In the genomic region with DNA sequence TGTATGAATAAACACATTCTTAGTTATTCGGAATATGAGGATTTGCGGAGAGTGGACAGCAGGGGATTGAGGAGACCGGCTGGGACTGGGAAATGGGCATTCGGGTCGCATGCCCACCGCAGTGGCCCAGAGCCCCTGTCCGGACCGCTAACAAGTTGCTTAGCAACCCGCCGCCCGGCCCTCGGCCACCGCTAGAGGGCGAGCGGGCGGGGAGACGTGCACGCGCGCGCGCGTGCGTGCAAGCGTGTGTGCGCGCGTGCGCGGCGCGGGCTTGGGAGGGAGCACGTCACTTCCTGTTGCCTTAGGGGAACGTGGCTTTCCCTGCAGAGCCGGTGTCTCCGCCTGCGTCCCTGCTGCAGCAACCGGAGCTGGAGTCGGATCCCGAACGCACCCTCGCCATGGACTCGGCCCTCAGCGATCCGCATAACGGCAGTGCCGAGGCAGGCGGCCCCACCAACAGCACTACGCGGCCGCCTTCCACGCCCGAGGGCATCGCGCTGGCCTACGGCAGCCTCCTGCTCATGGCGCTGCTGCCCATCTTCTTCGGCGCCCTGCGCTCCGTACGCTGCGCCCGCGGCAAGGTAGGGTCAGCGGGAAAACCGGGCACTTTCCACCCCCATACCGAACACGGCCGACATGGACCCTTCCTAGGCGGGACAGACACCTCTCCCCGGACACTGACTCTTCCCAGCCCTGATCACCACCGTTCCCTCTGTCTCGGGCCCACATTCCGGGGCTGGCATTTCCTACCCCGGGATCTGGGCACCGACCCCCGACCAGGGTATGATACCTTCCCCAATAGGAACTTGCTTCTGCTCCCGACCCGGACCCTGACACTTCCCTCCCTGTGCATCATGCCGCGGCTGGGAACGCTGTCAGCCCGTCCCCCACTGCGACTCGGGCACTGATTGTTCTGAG, we compare ENCODE assay signal across 8 cellular contexts. TPM values are rescaled to one million over a fixed set of nuclear protein-coding genes. Genes with fewer than 3 reads are reported as not detected.
DNase-seq lines count a peak whose midpoint lies in the region; TF ChIP-seq lines count a peak whose summit lies in the region.

Gene HM13 (plus strand): TSS at position 289 of the 918 bp plus-strand sequence. CDS start 110 bp downstream, at position 399.

- H3K4me1 Mint-ChIP-seq in activated naive CD8-positive, alpha-beta T cell (ENCODE audit: low read depth): peaks cover 7% of the 10 kb centered on the region

- H3K36me3 ChIP-seq in ovary (no peaks in the 10 kb centered on the region), thyroid gland (no peaks in the 10 kb centered on the region)

- peak; percentile 70 for TF ChIP-seq POLR2A in ovary (IDR thresholded peaks at IDR 0.05)
- TF ChIP-seq POLR2A in thyroid gland (IDR thresholded peaks at IDR 0.05): peak; percentile 26 to 85

- 0 to 1% (median 0%) methylated on average over 62 to 86 of the region's 86 CpGs for WGBS in ovary, 3 donors
- 0 to 1% methylated on average over 37 to 42 of the region's 86 CpGs for WGBS in thyroid gland, 2 donors

- peak within 1 kb of the TSS; percentile 79 for H3K4me3 Mint-ChIP-seq in activated naive CD8-positive, alpha-beta T cell

- no peaks in the 10 kb centered on the region for H3K9me3 Mint-ChIP-seq in activated naive CD8-positive, alpha-beta T cell (ENCODE audit: low read depth)

- TF ChIP-seq EP300 in ovary (IDR thresholded peaks at IDR 0.05): no peak

- peak; percentile 96 for DNase-seq in GM10248 (ENCODE audit: extremely low spot score)
- DNase-seq in HFF-Myc (ENCODE audit: extremely low read depth, low read depth): peak; percentile 73
- DNase-seq in NAMALWA (ENCODE audit: low spot score): peak; percentile 94
- DNase-seq in SKM-1 (lab: John Stamatoyannopoulos, UW; ENCODE audit: unreplicated experiment): peak; percentile 82
- peak; percentile 85 to 96 (median 93) for DNase-seq in head of caudate nucleus
- peak; percentile 86 to 94 (median 93) for DNase-seq in ovary
- DNase-seq in thyroid gland: peak; percentile 88 to 93

- H3K27ac ChIP-seq in ovary (peak within 1 kb of the TSS; percentile 47 to 50), thyroid gland (peak within 1 kb of the TSS in 2 of 3 donors; percentile 71 to 74)

- peaks cover 10% of the 10 kb centered on the region for H3K4me1 ChIP-seq in ovary (ENCODE audit: insufficient read depth)
- peaks cover 27 to 43% of the 10 kb centered on the region in 2 donors for H3K4me1 ChIP-seq in thyroid gland

- H3K9me3 ChIP-seq in ovary: no peaks in the 10 kb centered on the region
- H3K9me3 ChIP-seq in thyroid gland: no peaks in the 10 kb centered on the region

- no peak within 1 kb of the TSS for H3K27ac Mint-ChIP-seq in activated naive CD8-positive, alpha-beta T cell

- H3K27me3 ChIP-seq in ovary (no peaks in the 10 kb centered on the region), thyroid gland (no peaks in the 10 kb centered on the region)

- H3K4me3 ChIP-seq in HFF-Myc (replicated peaks; ENCODE audit: low read depth, low read length): peak within 1 kb of the TSS; percentile 99
- H3K4me3 ChIP-seq in ovary: peak within 1 kb of the TSS; percentile 91
- H3K4me3 ChIP-seq in thyroid gland (replicated peaks in 1 of 3): peak within 1 kb of the TSS; percentile 62 to 92 (median 86)

- TF ChIP-seq CTCF in GM10248 (IDR thresholded peaks at IDR 0.05; ENCODE audit: control extremely low read depth, extremely low read depth, low read depth, missing control alignments) (peak; percentile 97), HFF-Myc (IDR thresholded peaks at IDR 0.05; ENCODE audit: low read depth, low read length, missing control alignments) (peak; percentile 97), ovary (IDR thresholded peaks at IDR 0.05) (peak; percentile 96 to 98 (median 96)), thyroid gland (IDR thresholded peaks at IDR 0.05) (peak; percentile 62 to 99 (median 98))

- H3K36me3 Mint-ChIP-seq in activated naive CD8-positive, alpha-beta T cell: peaks cover 2% of the 10 kb centered on the region

- CTCF ChIA-PET in GM10248 (lab: Yijun Ruan, JAX): interaction anchor here (0.7 to 1.6 kb wide), 12 partner anchors 12 to 99 kb away, joined by 3 to 7 read pairs (median 3); partner anchors contain the start of genes DEFB124 and REM1

- intact Hi-C loops in head of caudate nucleus (cut with DNase I) (no loop called here), ovary (cut with DNase I) (no loop called here), thyroid gland (cut with DNase I) (no loop called here)

- POLR2A ChIA-PET in GM10248 (lab: Yijun Ruan, JAX): no interaction called here

- no peaks in the 10 kb centered on the region for H3K27me3 Mint-ChIP-seq in activated naive CD8-positive, alpha-beta T cell

RNA-seq across cellular contexts. Expression of gene HM13, which starts in this region (rescaled TPM):
- 100 to 1,000 TPM in 3 of 7 donors, 10 to 100 TPM in 4; 30.2 to 158 (median 97.3) TPM for total RNA-seq in ovary
- polyA plus RNA-seq in ovary: 100 to 1,000 TPM in 1 of 2 donors, 10 to 100 TPM in 1; 72.6 to 129 TPM
- total RNA-seq in thyroid gland: 100 to 1,000 TPM in 2 of 4 donors, 10 to 100 TPM in 2; 82.8 to 136 (median 111) TPM

Comparison
In these comparisons a context has a peak if more than half of its experiments do, and no peak if none do; other contexts are left out.
1. Peak in every context shown above with its lines: DNase-seq, H3K4me3 ChIP-seq and H3K27ac ChIP-seq.